8 cellular contexts compared by ENCODE assay signal in genomic region chr17:57406131-57406980, GRCh38.
DNase-seq lines count a peak whose midpoint lies in the region; TF ChIP-seq lines count a peak whose summit lies in the region.

No MANE protein-coding gene starts in this region.

- H3K27me3 ChIP-seq in SJSA1 (replicated peaks) (no peaks in the 10 kb centered on the region), adrenal gland (no peaks in the 10 kb centered on the region)

- no peak for TF ChIP-seq CTCF in adrenal gland (IDR thresholded peaks at IDR 0.05)

- H3K27ac ChIP-seq in SJSA1 (peak overlapping the region; percentile 73), adrenal gland (peak overlapping the region in 2 of 5 donors; percentile 43 to 58)

- intact Hi-C loops in posterior cingulate gyrus (cut with DNase I) (no loop called here), adrenal gland (cut with DNase I) (no loop called here), posterior vena cava (cut with DNase I) (no loop called here)

- in situ Hi-C loops in G401 (cut with HindIII; ENCODE audit: low sequenced_read_pairs), result loop anchor here (5.0 kb wide), 1 partner anchor 81 kb away; no protein-coding TSS in a partner anchor

- peaks cover 40% of the 10 kb centered on the region for H3K4me1 ChIP-seq in SJSA1 (replicated peaks)
- peaks cover 0 to 30% of the 10 kb centered on the region in 2 donors for H3K4me1 ChIP-seq in adrenal gland (replicated peaks in 1 of 2)

- no peak overlapping the region for H3K4me3 ChIP-seq in SJSA1
- H3K4me3 ChIP-seq in adrenal gland, result no peak overlapping the region

- TF ChIP-seq POLR2A in adrenal gland (IDR thresholded peaks at IDR 0.05), result no peak

- no peaks in the 10 kb centered on the region for H3K9me3 ChIP-seq in SJSA1 (replicated peaks)
- H3K9me3 ChIP-seq in adrenal gland (replicated peaks in 1 of 3), result no peaks in the 10 kb centered on the region

- DNase-seq in G401 (ENCODE audit: low spot score), result peak; percentile 60
- DNase-seq in SJSA1 (ENCODE audit: low read depth in 1 of 2, low spot score in 2 of 2), result peak; percentile 81 to 85
- DNase-seq in foreskin melanocyte, result peak; percentile 91
- DNase-seq in posterior cingulate gyrus, result peak; percentile 40 to 89 (median 55)
- no peak for DNase-seq in adrenal gland
- no peak for DNase-seq in posterior vena cava (ENCODE audit: low spot score)
- DNase-seq in NAMALWA (ENCODE audit: low spot score), result no peak
- no peak for DNase-seq in cerebellum (ENCODE audit: low spot score)

- 67 to 73% (median 70%) methylated on average over 25 of the region's 25 CpGs for WGBS in adrenal gland, 4 donors

- H3K36me3 ChIP-seq in SJSA1, result 0 out of 2 replicates have a peak, but pooled peaks cover 7% of the 10 kb centered on the region
- no peaks in the 10 kb centered on the region for H3K36me3 ChIP-seq in adrenal gland (replicated peaks in 1 of 2)

Comparison
In these comparisons a context has a peak if more than half of its experiments do, and no peak if none do; other contexts are left out.
1. DNase-seq: peak in G401 (single experiment), SJSA1 (2 of 2), foreskin melanocyte (single experiment) and posterior cingulate gyrus (10 of 10); none in adrenal gland (0 of 7), posterior vena cava (single experiment), NAMALWA (single experiment) and cerebellum (single experiment).